In genomic region chr2:64045938-64046337, GRCh38 we compare ENCODE assay signal across 21 cellular contexts. TPM values are rescaled to one million over a fixed set of nuclear protein-coding genes. Genes with fewer than 3 reads are reported as not detected.
DNase-seq lines count a peak whose midpoint lies in the region; ATAC-seq, FAIRE-seq and TF ChIP-seq lines count a peak whose summit lies in the region.
"Had no signal": no experiment of that assay in that cellular context is flagged by ENCODE, and none has a peak within 500 bp of the region (broad histone marks: within the 10 kb centered on the region; RNA-seq: fewer than 3 reads in every experiment).

No MANE protein-coding gene starts in this region.

- H3K27me3 Mint-ChIP-seq in Caco-2 (ENCODE audit: insufficient read depth, unreplicated experiment), result no peaks in the 10 kb centered on the region
- H3K27me3 Mint-ChIP-seq: CD4-positive, alpha-beta memory T cell had no signal

- in situ Hi-C loops in K562 (cut with MboI), result no loop called here

- H3K36me3 ChIP-seq in MM.1S (replicated peaks; ENCODE audit: insufficient read depth, low read length) (no peaks in the 10 kb centered on the region), OCI-LY1 (ENCODE audit: insufficient read depth, low read length) (no peaks in the 10 kb centered on the region), K562 (ENCODE audit: control insufficient read depth, insufficient read depth, low read length) (no peaks in the 10 kb centered on the region), Caco-2 (ENCODE audit: control insufficient read depth, insufficient read depth, low read length) (no peaks in the 10 kb centered on the region)
- H3K36me3 ChIP-seq: HAP-1 had no signal

- peaks cover 7% of the 10 kb centered on the region for H3K4me1 Mint-ChIP-seq in Caco-2 (ENCODE audit: low read depth, unreplicated experiment)

- H3K9me1 ChIP-seq in K562 (ENCODE audit: control insufficient read depth, insufficient read depth, low read length), result no peaks in the 10 kb centered on the region

- no TSS peak for BruUV-seq in K562 (replicated peaks; lab: Mats Ljungman, UMichigan)
- BruUV-seq in Caco-2 (replicated peaks; lab: Mats Ljungman, UMichigan), result no TSS peak

- H3K9me3 ChIP-seq in AG04450 (ENCODE audit: control insufficient read depth, insufficient read depth, low read length) (no peaks in the 10 kb centered on the region), MM.1S (replicated peaks; ENCODE audit: insufficient read depth, low read length) (no peaks in the 10 kb centered on the region), OCI-LY1 (ENCODE audit: low read length) (no peaks in the 10 kb centered on the region), K562 (replicated peaks; ENCODE audit: control insufficient read depth, insufficient read depth, low read depth, low read length) (no peaks in the 10 kb centered on the region), Caco-2 (no peaks in the 10 kb centered on the region)
- H3K9me3 ChIP-seq: A549, HAP-1 had no signal

- CTCF ChIA-PET in AG04450 (lab: Charles Lee), result interaction anchor here (0.7 to 8.5 kb wide), 2 partner anchors 122 to 283 kb away, joined by 5 to 164 read pairs; no protein-coding TSS in a partner anchor
- CTCF ChIA-PET in K562 (lab: Yijun Ruan, JAX; ENCODE audit: low intra/inter-chr PET ratio), result no interaction called here
- CTCF ChIA-PET in Caco-2 (lab: Charles Lee), result no interaction called here

- H3K27me3 ChIP-seq in AG04450 (ENCODE audit: control insufficient read depth, insufficient read depth, low read length), result no peaks in the 10 kb centered on the region
- H3K27me3 ChIP-seq in MM.1S (replicated peaks; ENCODE audit: insufficient read depth, low read length), result no peaks in the 10 kb centered on the region
- no peaks in the 10 kb centered on the region for H3K27me3 ChIP-seq in OCI-LY1 (ENCODE audit: insufficient read depth, low read length)
- no peaks in the 10 kb centered on the region for H3K27me3 ChIP-seq in K562 (ENCODE audit: control insufficient read depth in 2 of 2, insufficient read depth in 2 of 2, low read length in 2 of 2)
- no peaks in the 10 kb centered on the region for H3K27me3 ChIP-seq in Caco-2 (replicated peaks; ENCODE audit: control insufficient read depth, insufficient read depth, low read length)

- H3K27ac ChIP-seq in AG04450 (ENCODE audit: low read depth, low read length) (peak overlapping the region; percentile 11), MM.1S (ENCODE audit: low read length) (no peak overlapping the region), OCI-LY1 (ENCODE audit: low read depth, low read length, poor library complexity, severe bottlenecking) (peak overlapping the region; percentile 81), K562 (ENCODE audit: extremely low read depth, low read depth, low read length) (no peak overlapping the region)
- H3K27ac ChIP-seq: A549 had no signal

- H3K4me1 ChIP-seq in MM.1S (ENCODE audit: low read length) (peaks cover 9% of the 10 kb centered on the region), OCI-LY1 (ENCODE audit: insufficient read depth, low read length, severe bottlenecking) (peaks cover 44% of the 10 kb centered on the region), K562 (replicated peaks in 1 of 2; ENCODE audit: control insufficient read depth in 2 of 2, insufficient read depth in 2 of 2, low read length in 2 of 2) (no peaks in the 10 kb centered on the region), Caco-2 (peaks cover 7% of the 10 kb centered on the region)
- H3K4me1 ChIP-seq: A549 had no signal

- no peak overlapping the region for H3K4me3 Mint-ChIP-seq in Caco-2 (ENCODE audit: unreplicated experiment)
- H3K4me3 Mint-ChIP-seq: CD4-positive, alpha-beta memory T cell; GM23338; HFFc6 had no signal

- no peaks in the 10 kb centered on the region for H3F3A ChIP-seq in MM.1S (ENCODE audit: insufficient read depth, low read length)
- 0 out of 2 replicates have a peak, but pooled peaks cover 6% of the 10 kb centered on the region for H3F3A ChIP-seq in OCI-LY1 (ENCODE audit: insufficient read depth, low read length)

- WGBS in K562 (ENCODE audit: insufficient coverage, low coverage, missing lambda C conversion rate), result 8% methylated on average over 2 of the region's 2 CpGs

- H3K79me2 ChIP-seq in MM.1S (ENCODE audit: low read length) (no peaks in the 10 kb centered on the region), OCI-LY1 (ENCODE audit: insufficient read depth, low read length) (no peaks in the 10 kb centered on the region), K562 (ENCODE audit: control insufficient read depth, insufficient read depth, low read length) (no peaks in the 10 kb centered on the region)

- H2AFZ ChIP-seq in MM.1S (ENCODE audit: low read length) (no peak overlapping the region), OCI-LY1 (ENCODE audit: low read length) (no peak overlapping the region), K562 (ENCODE audit: low read depth, low read length) (no peak overlapping the region)
- H2AFZ ChIP-seq: GM23338 had no signal

- H4K20me1 ChIP-seq in MM.1S (ENCODE audit: insufficient read depth, low read length) (no peaks in the 10 kb centered on the region), OCI-LY1 (ENCODE audit: insufficient read depth, low read length) (no peaks in the 10 kb centered on the region), K562 (replicated peaks; ENCODE audit: control insufficient read depth, insufficient read depth, low read length) (no peaks in the 10 kb centered on the region)

- TF ChIP-seq POLR2A in K562 (conservative IDR thresholded peaks at IDR 0.05) (no peak), GM12891 (IDR thresholded peaks at IDR 0.05; ENCODE audit: low read depth, low read length) (no peak)

- H3K4me2 ChIP-seq in MM.1S (ENCODE audit: low read depth, low read length) (no peak overlapping the region), OCI-LY1 (ENCODE audit: low read length) (peak overlapping the region; percentile 14; the same call in 1 of the 2 replicates), K562 (ENCODE audit: insufficient read depth, low read length) (no peak overlapping the region)
- H3K4me2 ChIP-seq: A549, GM23338 had no signal

- H3K4me3 ChIP-seq in AG04450 (ENCODE audit: low read depth, low read length) (no peak overlapping the region), MM.1S (ENCODE audit: low read length) (no peak overlapping the region), OCI-LY1 (ENCODE audit: low read depth, low read length, poor library complexity, severe bottlenecking) (no peak overlapping the region), K562 (no peak overlapping the region), Caco-2 (ENCODE audit: low read depth, low read length) (no peak overlapping the region)
- H3K4me3 ChIP-seq: A549, GM23338, HAP-1 had no signal

- no peak for ATAC-seq in K562
- ATAC-seq: A549, GM23338 had no signal

- POLR2A ChIA-PET in AG04450 (lab: Yijun Ruan, JAX), result interaction anchor here (0.7 kb wide), 1 partner anchor 18 kb away, joined by 10 read pairs; no protein-coding TSS in a partner anchor
- POLR2A ChIA-PET in K562 (lab: Yijun Ruan, JAX), result interaction anchor here (1.0 kb wide), 1 partner anchor 17 kb away, joined by 3 read pairs; no protein-coding TSS in a partner anchor
- POLR2A ChIA-PET in Caco-2 (lab: Charles Lee), result no interaction called here

- H3K9ac ChIP-seq in MM.1S (ENCODE audit: low read length) (no peak overlapping the region), OCI-LY1 (ENCODE audit: low read length) (no peak overlapping the region), K562 (ENCODE audit: insufficient read depth in 1 of 2, low read depth in 2 of 2, low read length in 2 of 2) (no peak overlapping the region)

- no peak for DNase-seq in AG04450 (ENCODE audit: low read depth, low spot score)
- peak; percentile 42 for DNase-seq in MM.1S
- no peak for DNase-seq in K562 (ENCODE audit: extremely low read depth in 1 of 4, low spot score in 3 of 4)
- DNase-seq in GM12891 (ENCODE audit: insufficient read length, low spot score), result no peak
- DNase-seq in NCI-H446 treated with DMSO at 0.1 percent for 48 hours (lab: John Stamatoyannopoulos, UW), result no peak
- no peak for DNase-seq in Caco-2
- DNase-seq: 8988T; ACHN; C1 segment of cervical spinal cord; CD4-positive, alpha-beta memory T cell; COR-L47; DMS153; DND-41; HFFc6 had no signal

- H3K9me3 Mint-ChIP-seq in Caco-2 (ENCODE audit: unreplicated experiment), result no peaks in the 10 kb centered on the region
- H3K9me3 Mint-ChIP-seq: CD4-positive, alpha-beta memory T cell; HFFc6 had no signal

- FAIRE-seq in K562 (lab: Jason Lieb, UNC) (no peak), GM12891 (lab: Jason Lieb, UNC) (no peak)
- FAIRE-seq: A549, G401.6, GM18507, H54 had no signal

- H3K27ac Mint-ChIP-seq in Caco-2 (ENCODE audit: unreplicated experiment), result no peak overlapping the region
- H3K27ac Mint-ChIP-seq: CD4-positive, alpha-beta memory T cell; GM23338; HFFc6 had no signal

- H3K36me3 Mint-ChIP-seq in Caco-2 (ENCODE audit: insufficient read depth, unreplicated experiment), result no peaks in the 10 kb centered on the region
- H3K36me3 Mint-ChIP-seq: CD4-positive, alpha-beta memory T cell had no signal

- intact Hi-C loops in K562 (cut with micrococcal nuclease), result loop anchor here (5.0 to 10.0 kb wide), 2 partner anchors 266 to 539 kb away; no protein-coding TSS in a partner anchor
- intact Hi-C loops in Caco-2 (cut with micrococcal nuclease; ENCODE audit: unreplicated experiment), result loop anchor here (5.0 kb wide), 1 partner anchor 51 kb away; no protein-coding TSS in a partner anchor

- no peaks in the 10 kb centered on the region for H3K9me2 ChIP-seq in MM.1S (replicated peaks; ENCODE audit: insufficient read depth, low read length)
- no peaks in the 10 kb centered on the region for H3K9me2 ChIP-seq in OCI-LY1 (ENCODE audit: low read depth, low read length)

- TF ChIP-seq RAD21 in K562 (CRISPR knock-in tag; conservative IDR thresholded peaks at IDR 0.05 in 1 of 2, IDR thresholded peaks at IDR 0.05 in 1 of 2), result no peak

- TF ChIP-seq CTCF in AG04450 (IDR thresholded peaks at IDR 0.05; ENCODE audit: low read depth, low read length) (no peak), MM.1S (IDR thresholded peaks at IDR 0.05; ENCODE audit: low read length) (no peak), OCI-LY1 (IDR thresholded peaks at IDR 0.05; ENCODE audit: low read length) (no peak), K562 (IDR thresholded peaks at IDR 0.05 in 2 of 3, conservative IDR thresholded peaks at IDR 0.05 in 1 of 3; ENCODE audit: insufficient read depth in 2 of 3, low read depth in 1 of 3, low read length in 3 of 3) (no peak), Caco-2 (IDR thresholded peaks at IDR 0.05; ENCODE audit: insufficient read depth in 1 of 2, low read depth in 1 of 2, low read length in 1 of 2, severe bottlenecking in 1 of 2, unreplicated experiment in 1 of 2) (no peak)

- no peak for TF ChIP-seq EP300 in K562 (IDR thresholded peaks at IDR 0.05; ENCODE audit: low read length)

RNA-seq across cellular contexts. Expression of gene VPS54, which starts 26.7 kb away (rescaled TPM):
- polyA plus RNA-seq in AG04450 (2011; rRNA removed) (16.1 and 21.9 TPM in 2 replicates), K562 (2011; rRNA removed) (19.0 and 20.8 TPM in 2 replicates), K562 (2014; fragmentation: Illumina TruSeq; extraction: Trizol) (13.8 and 15.6 TPM in 2 replicates), K562 (2014; fragmentation: Nextera tagmentation; extraction: Ambion mirVana) (1 to 10 TPM; 4.9 to 6.1 TPM), K562 (2014; rRNA removed) (13.2 and 15.0 TPM in 2 replicates)
- 10.2 and 23.1 TPM in 2 replicates for polyA minus RNA-seq in AG04450 (2011; rRNA and poly(A)+ RNA removed)
- total RNA-seq in K562 (2011; cell fraction: chromatin; rRNA removed; ENCODE audit: low replicate concordance), result 11.5 and 34.9 TPM in 2 replicates
- total RNA-seq in K562 (2011; cell fraction: nucleolus; rRNA removed), result 4.5 and 6.2 TPM in 2 replicates
- total RNA-seq in K562 (2011; cell fraction: nucleoplasm; rRNA removed), result 10.6 and 14.9 TPM in 2 replicates
- total RNA-seq in K562 (2014; rRNA removed) (11.9 and 12.3 TPM in 2 replicates), K562 (2014; rRNA removed; fragmentation: Illumina TruSeq; extraction: Trizol) (23.2 and 27.2 TPM in 2 replicates), K562 (2015; rRNA removed; fragmentation: Illumina TruSeq; extraction: Trizol) (20.5 and 21.4 TPM in 2 replicates), K562 (2021) (11.1 and 13.1 TPM in 2 replicates), Caco-2 (2022) (27.9 and 28.5 TPM in 2 replicates)
- polyA plus RNA-seq in K562 (2011; cell fraction: cytosol; rRNA removed), result 3.0 and 6.9 TPM in 2 replicates
- 9.3 and 17.6 TPM in 2 replicates for polyA plus RNA-seq in K562 (2011; cell fraction: nucleus; rRNA removed)
- polyA plus RNA-seq in K562 (2012), result 11.5 and 19.7 TPM in 2 replicates
- polyA minus RNA-seq in K562 (2011; rRNA and poly(A)+ RNA removed), result 29.0 and 41.4 TPM in 2 replicates
- 8.3 and 10.3 TPM in 2 replicates for polyA minus RNA-seq in K562 (2011; cell fraction: cytosol; rRNA and poly(A)+ RNA removed)
- 9.7 and 21.3 TPM in 2 replicates for polyA minus RNA-seq in K562 (2011; cell fraction: nucleus; rRNA and poly(A)+ RNA removed)
- 6.4 TPM for polyA plus RNA-seq in GM12891 (2012; ENCODE audit: low read depth, missing spikeins)

Comparison
In these comparisons a context has a peak if more than half of its experiments do, and no peak if none do; other contexts are left out.
1. H3K27ac ChIP-seq: peak in AG04450 (single experiment) and OCI-LY1 (single experiment); none in MM.1S (single experiment) and K562 (single experiment).